Comparison of ENCODE assay signal across 1 cellular context in genomic region chr5:12615141-12615820, GRCh38.
A peak's percentile ranks its signal among the peaks of the same experiment; 100 is the strongest.
TF ChIP-seq lines count a peak whose summit lies in the region.

No MANE protein-coding gene starts in this region.

TF ChIP-seq in K562, 482 proteins besides CTCF, POLR2A, EP300 and RAD21 (continued from another document and continues in another):
- TF ChIP-seq, protein P1, sequence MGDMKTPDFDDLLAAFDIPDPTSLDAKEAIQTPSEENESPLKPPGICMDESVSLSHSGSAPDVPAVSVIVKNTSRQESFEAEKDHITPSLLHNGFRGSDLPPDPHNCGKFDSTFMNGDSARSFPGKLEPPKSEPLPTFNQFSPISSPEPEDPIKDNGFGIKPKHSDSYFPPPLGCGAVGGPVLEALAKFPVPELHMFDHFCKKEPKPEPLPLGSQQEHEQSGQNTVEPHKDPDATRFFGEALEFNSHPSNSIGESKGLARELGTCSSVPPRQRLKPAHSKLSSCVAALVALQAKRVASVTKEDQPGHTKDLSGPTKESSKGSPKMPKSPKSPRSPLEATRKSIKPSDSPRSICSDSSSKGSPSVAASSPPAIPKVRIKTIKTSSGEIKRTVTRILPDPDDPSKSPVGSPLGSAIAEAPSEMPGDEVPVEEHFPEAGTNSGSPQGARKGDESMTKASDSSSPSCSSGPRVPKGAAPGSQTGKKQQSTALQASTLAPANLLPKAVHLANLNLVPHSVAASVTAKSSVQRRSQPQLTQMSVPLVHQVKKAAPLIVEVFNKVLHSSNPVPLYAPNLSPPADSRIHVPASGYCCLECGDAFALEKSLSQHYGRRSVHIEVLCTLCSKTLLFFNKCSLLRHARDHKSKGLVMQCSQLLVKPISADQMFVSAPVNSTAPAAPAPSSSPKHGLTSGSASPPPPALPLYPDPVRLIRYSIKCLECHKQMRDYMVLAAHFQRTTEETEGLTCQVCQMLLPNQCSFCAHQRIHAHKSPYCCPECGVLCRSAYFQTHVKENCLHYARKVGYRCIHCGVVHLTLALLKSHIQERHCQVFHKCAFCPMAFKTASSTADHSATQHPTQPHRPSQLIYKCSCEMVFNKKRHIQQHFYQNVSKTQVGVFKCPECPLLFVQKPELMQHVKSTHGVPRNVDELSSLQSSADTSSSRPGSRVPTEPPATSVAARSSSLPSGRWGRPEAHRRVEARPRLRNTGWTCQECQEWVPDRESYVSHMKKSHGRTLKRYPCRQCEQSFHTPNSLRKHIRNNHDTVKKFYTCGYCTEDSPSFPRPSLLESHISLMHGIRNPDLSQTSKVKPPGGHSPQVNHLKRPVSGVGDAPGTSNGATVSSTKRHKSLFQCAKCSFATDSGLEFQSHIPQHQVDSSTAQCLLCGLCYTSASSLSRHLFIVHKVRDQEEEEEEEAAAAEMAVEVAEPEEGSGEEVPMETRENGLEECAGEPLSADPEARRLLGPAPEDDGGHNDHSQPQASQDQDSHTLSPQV (IDR thresholded peaks at IDR 0.05) = peak; percentile 18; the same call in 1 of the 2 replicates
- TF ChIP-seq AFF1 (IDR thresholded peaks at IDR 0.05; ENCODE audit: low read depth in 1 of 2, partially characterized antibody in 2 of 2) (peak in 1 of 2 experiments; percentile 46), ILK (tag; IDR thresholded peaks at IDR 0.05; ENCODE audit: borderline replicate concordance, low read depth) (no peak), HBP1 (CRISPR knock-in tag; IDR thresholded peaks at IDR 0.05) (no peak), ETV5 (CRISPR knock-in tag; IDR thresholded peaks at IDR 0.05; ENCODE audit: low read depth) (no peak), KLF10 (CRISPR knock-in tag; IDR thresholded peaks at IDR 0.05) (no peak), DACH1 (IDR thresholded peaks at IDR 0.05; ENCODE audit: partially characterized antibody) (no peak), SETDB1 (IDR thresholded peaks at IDR 0.05; ENCODE audit: low read length) (no peak), POLR3G (IDR thresholded peaks at IDR 0.05; ENCODE audit: extremely low read depth, insufficient read length, insufficient replicate concordance) (no peak), CBX8 (IDR thresholded peaks at IDR 0.05; ENCODE audit: borderline replicate concordance, extremely low read depth, low read depth, low read length, poor library complexity, severe bottlenecking) (no peak), CREB3 (tag; conservative IDR thresholded peaks at IDR 0.05; ENCODE audit: low read depth) (no peak), GATAD2B (IDR thresholded peaks at IDR 0.05; ENCODE audit: borderline replicate concordance) (no peak), MED1 (CRISPR knock-in tag; IDR thresholded peaks at IDR 0.05; ENCODE audit: borderline replicate concordance) (no peak), FOXA3 (CRISPR knock-in tag; conservative IDR thresholded peaks at IDR 0.05 in 1 of 2, IDR thresholded peaks at IDR 0.05 in 1 of 2) (0 out of 4 replicates have a peak, but pooled peaks of 1 of the 2 experiments have one; percentile 11), SMAD2 (IDR thresholded peaks at IDR 0.05; ENCODE audit: low read depth, low read length) (no peak), TFAM (CRISPR knock-in tag; conservative IDR thresholded peaks at IDR 0.05) (no peak), ZNF668 (CRISPR knock-in tag; IDR thresholded peaks at IDR 0.05) (no peak), PHTF2 (CRISPR knock-in tag; IDR thresholded peaks at IDR 0.05) (no peak), CBFA2T2 (conservative IDR thresholded peaks at IDR 0.05) (peak; percentile 79), ZC3H11A (IDR thresholded peaks at IDR 0.05; ENCODE audit: low read depth, low read length) (no peak), CHCHD3 (CRISPR knock-in tag; IDR thresholded peaks at IDR 0.05) (no peak), TRIM25 (IDR thresholded peaks at IDR 0.05; ENCODE audit: borderline replicate concordance) (no peak), NR2F6 (CRISPR knock-in tag; IDR thresholded peaks at IDR 0.05) (no peak), LEF1 (IDR thresholded peaks at IDR 0.05) (peak; percentile 87), FIP1L1 (IDR thresholded peaks at IDR 0.05; ENCODE audit: low read depth, low read length, poor library complexity, severe bottlenecking) (no peak), NCOA1 (IDR thresholded peaks at IDR 0.05; ENCODE audit: low read depth) (peak; percentile 66; the same call in 1 of the 2 replicates), ZNF24 (IDR thresholded peaks at IDR 0.05) (no peak), ZNF444 (CRISPR knock-in tag; IDR thresholded peaks at IDR 0.05) (no peak), JUNB (CRISPR knock-in tag; conservative IDR thresholded peaks at IDR 0.05) (no peak), NR0B1 (IDR thresholded peaks at IDR 0.05; ENCODE audit: partially characterized antibody) (no peak), ZNF695 (CRISPR knock-in tag; IDR thresholded peaks at IDR 0.05) (0 out of 2 replicates have a peak, but pooled peaks have one; percentile 45), BHLHE40 (IDR thresholded peaks at IDR 0.05; ENCODE audit: low read length) (peak; percentile 67), ILF3 (IDR thresholded peaks at IDR 0.05; ENCODE audit: borderline replicate concordance) (no peak), NR1H2 (CRISPR knock-in tag; IDR thresholded peaks at IDR 0.05) (no peak), PML (IDR thresholded peaks at IDR 0.05; ENCODE audit: low read length) (peak; percentile 83; the same call in 1 of the 2 replicates), ZSCAN32 (CRISPR knock-in tag; IDR thresholded peaks at IDR 0.05) (no peak), ZNF41 (CRISPR knock-in tag; conservative IDR thresholded peaks at IDR 0.05) (no peak), SIN3B (IDR thresholded peaks at IDR 0.05; ENCODE audit: low read depth) (no peak), FOSL1 (tag; conservative IDR thresholded peaks at IDR 0.05) (peak; percentile 65)
- TF ChIP-seq, protein P2, sequence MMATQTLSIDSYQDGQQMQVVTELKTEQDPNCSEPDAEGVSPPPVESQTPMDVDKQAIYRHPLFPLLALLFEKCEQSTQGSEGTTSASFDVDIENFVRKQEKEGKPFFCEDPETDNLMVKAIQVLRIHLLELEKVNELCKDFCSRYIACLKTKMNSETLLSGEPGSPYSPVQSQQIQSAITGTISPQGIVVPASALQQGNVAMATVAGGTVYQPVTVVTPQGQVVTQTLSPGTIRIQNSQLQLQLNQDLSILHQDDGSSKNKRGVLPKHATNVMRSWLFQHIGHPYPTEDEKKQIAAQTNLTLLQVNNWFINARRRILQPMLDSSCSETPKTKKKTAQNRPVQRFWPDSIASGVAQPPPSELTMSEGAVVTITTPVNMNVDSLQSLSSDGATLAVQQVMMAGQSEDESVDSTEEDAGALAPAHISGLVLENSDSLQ (IDR thresholded peaks at IDR 0.05) = peak; percentile 71
- TF ChIP-seq, protein P3, sequence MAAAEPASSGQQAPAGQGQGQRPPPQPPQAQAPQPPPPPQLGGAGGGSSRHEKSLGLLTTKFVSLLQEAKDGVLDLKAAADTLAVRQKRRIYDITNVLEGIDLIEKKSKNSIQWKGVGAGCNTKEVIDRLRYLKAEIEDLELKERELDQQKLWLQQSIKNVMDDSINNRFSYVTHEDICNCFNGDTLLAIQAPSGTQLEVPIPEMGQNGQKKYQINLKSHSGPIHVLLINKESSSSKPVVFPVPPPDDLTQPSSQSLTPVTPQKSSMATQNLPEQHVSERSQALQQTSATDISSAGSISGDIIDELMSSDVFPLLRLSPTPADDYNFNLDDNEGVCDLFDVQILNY (CRISPR knock-in tag; IDR thresholded peaks at IDR 0.05) = no peak
- TF ChIP-seq, protein P4, sequence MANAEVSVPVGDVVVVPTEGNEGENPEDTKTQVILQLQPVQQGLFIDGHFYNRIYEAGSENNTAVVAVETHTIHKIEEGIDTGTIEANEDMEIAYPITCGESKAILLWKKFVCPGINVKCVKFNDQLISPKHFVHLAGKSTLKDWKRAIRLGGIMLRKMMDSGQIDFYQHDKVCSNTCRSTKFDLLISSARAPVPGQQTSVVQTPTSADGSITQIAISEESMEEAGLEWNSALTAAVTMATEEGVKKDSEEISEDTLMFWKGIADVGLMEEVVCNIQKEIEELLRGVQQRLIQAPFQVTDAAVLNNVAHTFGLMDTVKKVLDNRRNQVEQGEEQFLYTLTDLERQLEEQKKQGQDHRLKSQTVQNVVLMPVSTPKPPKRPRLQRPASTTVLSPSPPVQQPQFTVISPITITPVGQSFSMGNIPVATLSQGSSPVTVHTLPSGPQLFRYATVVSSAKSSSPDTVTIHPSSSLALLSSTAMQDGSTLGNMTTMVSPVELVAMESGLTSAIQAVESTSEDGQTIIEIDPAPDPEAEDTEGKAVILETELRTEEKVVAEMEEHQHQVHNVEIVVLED (CRISPR knock-in tag; IDR thresholded peaks at IDR 0.05) = no peak
- TF ChIP-seq, protein P5, sequence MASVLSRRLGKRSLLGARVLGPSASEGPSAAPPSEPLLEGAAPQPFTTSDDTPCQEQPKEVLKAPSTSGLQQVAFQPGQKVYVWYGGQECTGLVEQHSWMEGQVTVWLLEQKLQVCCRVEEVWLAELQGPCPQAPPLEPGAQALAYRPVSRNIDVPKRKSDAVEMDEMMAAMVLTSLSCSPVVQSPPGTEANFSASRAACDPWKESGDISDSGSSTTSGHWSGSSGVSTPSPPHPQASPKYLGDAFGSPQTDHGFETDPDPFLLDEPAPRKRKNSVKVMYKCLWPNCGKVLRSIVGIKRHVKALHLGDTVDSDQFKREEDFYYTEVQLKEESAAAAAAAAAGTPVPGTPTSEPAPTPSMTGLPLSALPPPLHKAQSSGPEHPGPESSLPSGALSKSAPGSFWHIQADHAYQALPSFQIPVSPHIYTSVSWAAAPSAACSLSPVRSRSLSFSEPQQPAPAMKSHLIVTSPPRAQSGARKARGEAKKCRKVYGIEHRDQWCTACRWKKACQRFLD (CRISPR knock-in tag; IDR thresholded peaks at IDR 0.05) = no peak
